ENCODE assay signal across 12 cellular contexts in the genomic region with DNA sequence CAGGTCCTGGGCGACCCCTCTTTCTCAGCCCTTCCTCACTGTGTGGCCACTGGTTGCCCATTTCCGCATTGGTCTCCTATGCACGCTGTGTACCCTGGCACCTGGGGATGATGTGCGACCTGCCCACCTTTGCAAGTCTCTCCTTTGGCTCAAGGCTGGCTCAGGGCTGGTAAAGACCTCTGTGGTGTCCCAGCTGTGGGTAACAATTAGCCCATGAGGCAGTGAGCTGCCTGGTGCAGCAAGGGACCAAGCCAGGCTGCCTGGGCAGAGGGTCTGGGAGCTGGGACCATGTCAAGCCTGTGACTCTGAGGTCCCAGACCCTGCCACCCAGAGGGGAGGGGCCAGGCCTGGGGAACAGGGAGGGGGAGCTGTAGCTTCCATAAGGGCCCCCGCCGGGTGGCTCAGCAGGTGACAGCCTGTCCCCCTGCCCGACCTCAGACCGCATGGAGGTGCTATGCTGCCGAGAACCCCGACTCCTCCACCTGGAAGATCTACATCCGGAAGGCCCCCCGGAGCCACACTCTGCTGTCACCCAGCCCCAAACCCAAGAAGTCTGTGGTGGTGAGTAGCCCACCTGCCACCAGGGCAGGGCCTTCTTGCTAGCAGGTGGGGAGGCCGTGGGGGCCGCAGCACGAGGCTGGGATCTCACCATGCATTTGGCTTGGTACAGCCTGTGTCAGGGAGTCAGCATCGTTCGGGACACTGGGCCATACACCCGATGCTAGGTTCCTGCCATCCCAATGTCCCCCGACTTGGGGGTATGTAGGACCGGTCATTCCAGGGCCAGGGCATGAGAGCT.
DNase-seq lines count a peak whose midpoint lies in the region; ATAC-seq and TF ChIP-seq lines count a peak whose summit lies in the region.
"Had no signal": no experiment of that assay in that cellular context is flagged by ENCODE, and none has a peak within 500 bp of the region (broad histone marks: within the 10 kb centered on the region; RNA-seq: fewer than 3 reads in every experiment).

No MANE protein-coding gene starts in this region.

- peak; percentile 1 for DNase-seq in Ammon's horn (ENCODE audit: low spot score)
- DNase-seq in GM10266 (ENCODE audit: extremely low spot score): peak; percentile 16
- peak; percentile 4 to 58 (median 21) for DNase-seq in heart left ventricle
- peak in 4 of 5 donors; percentile 7 to 30 (median 12) for DNase-seq in ovary
- no peak for DNase-seq in germinal center (ENCODE audit: low spot score)
- DNase-seq in MV-4-11 (lab: John Stamatoyannopoulos, UW): no peak
- DNase-seq in hypothalamus (lab: John Stamatoyannopoulos, UW): no peak
- DNase-seq: CD4-positive, alpha-beta memory T cell; midbrain; NCI-H2227 treated with DMSO at 0.1 percent for 48 hours; SW 1271 had no signal

- no peak overlapping the region for H3K27ac ChIP-seq in heart left ventricle
- no peak overlapping the region for H3K27ac ChIP-seq in ovary

- H3K27me3 ChIP-seq in heart left ventricle: no peaks in the 10 kb centered on the region
- H3K27me3 ChIP-seq in ovary: no peaks in the 10 kb centered on the region

- H3K4me3 ChIP-seq in heart left ventricle (no peak overlapping the region), ovary (no peak overlapping the region)

- no peak for TF ChIP-seq POLR2A in heart left ventricle (IDR thresholded peaks at IDR 0.05)
- no peak for TF ChIP-seq POLR2A in ovary (IDR thresholded peaks at IDR 0.05)

- H3K4me1 ChIP-seq in heart left ventricle (peaks cover 0 to 9% (median under 1%) of the 10 kb centered on the region in 12 donors), ovary (ENCODE audit: insufficient read depth) (no peaks in the 10 kb centered on the region)

- intact Hi-C loops in heart left ventricle (cut with DNase I) (no loop called here), ovary (cut with DNase I) (no loop called here)

- no peak for ATAC-seq in heart left ventricle
- ATAC-seq: activated CD4-positive, alpha-beta T cell treated with anti-CD3 and anti-CD28 coated beads for 36 hours had no signal

- TF ChIP-seq CTCF in GM10266 (IDR thresholded peaks at IDR 0.05; ENCODE audit: control insufficient read depth, insufficient read depth, low read depth, missing control alignments): no peak
- TF ChIP-seq CTCF in heart left ventricle (IDR thresholded peaks at IDR 0.05): no peak
- TF ChIP-seq CTCF in ovary (IDR thresholded peaks at IDR 0.05): no peak

- TF ChIP-seq EP300 in ovary (IDR thresholded peaks at IDR 0.05): no peak

- peaks cover 0 to 16% (median 0%) of the 10 kb centered on the region in 9 donors for H3K36me3 ChIP-seq in heart left ventricle
- no peaks in the 10 kb centered on the region for H3K36me3 ChIP-seq in ovary

- 91 to 95% (median 93%) methylated on average over 15 to 20 of the region's 20 CpGs for WGBS in heart left ventricle, 4 donors
- WGBS in ovary, 3 donors: 86 to 92% (median 92%) methylated on average over 20 of the region's 20 CpGs

- no peaks in the 10 kb centered on the region for H3K9me3 ChIP-seq in heart left ventricle
- H3K9me3 ChIP-seq in ovary: no peaks in the 10 kb centered on the region

Comparison
In these comparisons a context has a peak if more than half of its experiments do, and no peak if none do; other contexts are left out.
1. DNase-seq: peak in Ammon's horn (single experiment), GM10266 (single experiment), heart left ventricle (5 of 5) and ovary (4 of 5); none in germinal center (single experiment), MV-4-11 (single experiment) and hypothalamus (0 of 51).